Comparison of ENCODE assay signal across 1 cellular context in the genomic region with DNA sequence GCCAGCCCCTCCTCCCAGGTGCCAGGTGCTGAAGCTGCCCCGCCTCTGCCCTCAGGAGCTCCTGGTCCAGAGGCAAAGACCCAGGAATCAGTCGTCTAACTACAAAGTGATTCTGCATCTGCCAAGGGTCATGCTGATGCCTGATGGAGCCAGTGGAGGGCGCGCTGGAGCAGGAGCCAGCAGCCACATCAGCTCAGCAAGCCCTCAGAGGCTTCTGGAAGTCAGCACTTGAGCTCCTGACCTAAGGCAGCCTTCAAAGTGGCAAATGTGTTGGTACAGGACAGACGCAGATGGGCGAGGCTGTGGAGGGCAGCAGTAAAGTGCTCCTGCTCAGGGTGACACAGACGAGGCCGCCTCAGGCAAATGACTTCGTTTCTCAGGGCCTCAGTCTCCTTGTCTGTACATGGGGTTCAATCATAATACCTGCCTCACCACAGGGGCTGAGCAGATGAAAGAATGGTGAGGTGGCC.
TF ChIP-seq lines count a peak whose summit lies in the region.

No MANE protein-coding gene starts in this region.

TF ChIP-seq in endothelial cell of umbilical vein, 7 proteins besides CTCF, POLR2A, EP300 and RAD21:
- TF ChIP-seq, protein P1, sequence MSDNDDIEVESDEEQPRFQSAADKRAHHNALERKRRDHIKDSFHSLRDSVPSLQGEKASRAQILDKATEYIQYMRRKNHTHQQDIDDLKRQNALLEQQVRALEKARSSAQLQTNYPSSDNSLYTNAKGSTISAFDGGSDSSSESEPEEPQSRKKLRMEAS (IDR thresholded peaks at IDR 0.05; ENCODE audit: insufficient read depth, insufficient read length): no peak
- TF ChIP-seq POLR2AphosphoS5 (IDR thresholded peaks at IDR 0.05; ENCODE audit: insufficient read depth, low read depth, low read length): no peak
- no peak for TF ChIP-seq MYC (IDR thresholded peaks at IDR 0.05; ENCODE audit: low read depth, low read length)
- TF ChIP-seq JUN (IDR thresholded peaks at IDR 0.05; ENCODE audit: borderline replicate concordance, insufficient read depth, insufficient read length, low read depth): no peak
- TF ChIP-seq EZH2 (IDR thresholded peaks at IDR 0.05; ENCODE audit: borderline replicate concordance, low read depth, low read length, severe bottlenecking): no peak
- no peak for TF ChIP-seq GATA2 (IDR thresholded peaks at IDR 0.05; ENCODE audit: insufficient read depth, insufficient read length, low read depth, low read length)
- TF ChIP-seq FOS (IDR thresholded peaks at IDR 0.05; ENCODE audit: borderline replicate concordance, insufficient read depth, low read length): no peak
